Comparison of ENCODE assay signal across 2 cellular contexts in the genomic region with DNA sequence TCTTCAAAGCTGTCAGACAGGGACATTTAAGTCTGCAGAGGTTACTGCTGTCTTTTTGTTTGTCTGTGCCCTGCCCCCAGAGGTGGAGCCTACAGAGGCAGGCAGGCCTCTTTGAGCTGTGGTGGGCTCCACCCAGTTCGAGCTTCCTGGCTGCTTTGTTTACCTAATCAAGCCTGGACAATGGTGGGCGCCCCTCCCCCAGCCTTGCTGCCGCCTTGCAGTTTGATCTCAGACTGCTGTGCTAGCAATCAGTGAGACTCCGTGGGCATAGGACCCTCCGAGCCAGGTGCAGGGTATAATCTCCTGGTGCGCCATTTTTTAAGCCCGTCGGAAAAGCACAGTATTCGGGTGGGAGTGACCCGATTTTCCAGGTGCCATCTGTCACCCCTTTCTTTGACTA.
A peak's percentile ranks its signal among the peaks of the same experiment; 100 is the strongest.
TF ChIP-seq lines count a peak whose summit lies in the region.
"Not testable (repeated sequence)": the region's sequence is repeated elsewhere in the genome, so short reads cannot be mapped to it uniquely, and the experiment has no call there.

No MANE protein-coding gene starts in this region.

TF ChIP-seq in WTC11, 78 proteins besides CTCF, POLR2A, EP300 and RAD21 (continued from another document):
- TF ChIP-seq, protein P1, sequence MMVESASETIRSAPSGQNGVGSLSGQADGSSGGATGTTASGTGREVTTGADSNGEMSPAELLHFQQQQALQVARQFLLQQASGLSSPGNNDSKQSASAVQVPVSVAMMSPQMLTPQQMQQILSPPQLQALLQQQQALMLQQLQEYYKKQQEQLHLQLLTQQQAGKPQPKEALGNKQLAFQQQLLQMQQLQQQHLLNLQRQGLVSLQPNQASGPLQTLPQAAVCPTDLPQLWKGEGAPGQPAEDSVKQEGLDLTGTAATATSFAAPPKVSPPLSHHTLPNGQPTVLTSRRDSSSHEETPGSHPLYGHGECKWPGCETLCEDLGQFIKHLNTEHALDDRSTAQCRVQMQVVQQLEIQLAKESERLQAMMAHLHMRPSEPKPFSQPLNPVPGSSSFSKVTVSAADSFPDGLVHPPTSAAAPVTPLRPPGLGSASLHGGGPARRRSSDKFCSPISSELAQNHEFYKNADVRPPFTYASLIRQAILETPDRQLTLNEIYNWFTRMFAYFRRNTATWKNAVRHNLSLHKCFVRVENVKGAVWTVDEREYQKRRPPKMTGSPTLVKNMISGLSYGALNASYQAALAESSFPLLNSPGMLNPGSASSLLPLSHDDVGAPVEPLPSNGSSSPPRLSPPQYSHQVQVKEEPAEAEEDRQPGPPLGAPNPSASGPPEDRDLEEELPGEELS (CRISPR knock-in tag; IDR thresholded peaks at IDR 0.05): peak; percentile 77; the same call in 1 of the 2 replicates
- TF ChIP-seq, protein P2, sequence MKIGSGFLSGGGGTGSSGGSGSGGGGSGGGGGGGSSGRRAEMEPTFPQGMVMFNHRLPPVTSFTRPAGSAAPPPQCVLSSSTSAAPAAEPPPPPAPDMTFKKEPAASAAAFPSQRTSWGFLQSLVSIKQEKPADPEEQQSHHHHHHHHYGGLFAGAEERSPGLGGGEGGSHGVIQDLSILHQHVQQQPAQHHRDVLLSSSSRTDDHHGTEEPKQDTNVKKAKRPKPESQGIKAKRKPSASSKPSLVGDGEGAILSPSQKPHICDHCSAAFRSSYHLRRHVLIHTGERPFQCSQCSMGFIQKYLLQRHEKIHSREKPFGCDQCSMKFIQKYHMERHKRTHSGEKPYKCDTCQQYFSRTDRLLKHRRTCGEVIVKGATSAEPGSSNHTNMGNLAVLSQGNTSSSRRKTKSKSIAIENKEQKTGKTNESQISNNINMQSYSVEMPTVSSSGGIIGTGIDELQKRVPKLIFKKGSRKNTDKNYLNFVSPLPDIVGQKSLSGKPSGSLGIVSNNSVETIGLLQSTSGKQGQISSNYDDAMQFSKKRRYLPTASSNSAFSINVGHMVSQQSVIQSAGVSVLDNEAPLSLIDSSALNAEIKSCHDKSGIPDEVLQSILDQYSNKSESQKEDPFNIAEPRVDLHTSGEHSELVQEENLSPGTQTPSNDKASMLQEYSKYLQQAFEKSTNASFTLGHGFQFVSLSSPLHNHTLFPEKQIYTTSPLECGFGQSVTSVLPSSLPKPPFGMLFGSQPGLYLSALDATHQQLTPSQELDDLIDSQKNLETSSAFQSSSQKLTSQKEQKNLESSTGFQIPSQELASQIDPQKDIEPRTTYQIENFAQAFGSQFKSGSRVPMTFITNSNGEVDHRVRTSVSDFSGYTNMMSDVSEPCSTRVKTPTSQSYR (CRISPR knock-in tag; IDR thresholded peaks at IDR 0.05): peak; percentile 88; the same call in 1 of the 2 replicates

TF ChIP-seq in HepG2, 621 proteins besides CTCF, POLR2A, EP300 and RAD21:
- TF ChIP-seq, protein P3, sequence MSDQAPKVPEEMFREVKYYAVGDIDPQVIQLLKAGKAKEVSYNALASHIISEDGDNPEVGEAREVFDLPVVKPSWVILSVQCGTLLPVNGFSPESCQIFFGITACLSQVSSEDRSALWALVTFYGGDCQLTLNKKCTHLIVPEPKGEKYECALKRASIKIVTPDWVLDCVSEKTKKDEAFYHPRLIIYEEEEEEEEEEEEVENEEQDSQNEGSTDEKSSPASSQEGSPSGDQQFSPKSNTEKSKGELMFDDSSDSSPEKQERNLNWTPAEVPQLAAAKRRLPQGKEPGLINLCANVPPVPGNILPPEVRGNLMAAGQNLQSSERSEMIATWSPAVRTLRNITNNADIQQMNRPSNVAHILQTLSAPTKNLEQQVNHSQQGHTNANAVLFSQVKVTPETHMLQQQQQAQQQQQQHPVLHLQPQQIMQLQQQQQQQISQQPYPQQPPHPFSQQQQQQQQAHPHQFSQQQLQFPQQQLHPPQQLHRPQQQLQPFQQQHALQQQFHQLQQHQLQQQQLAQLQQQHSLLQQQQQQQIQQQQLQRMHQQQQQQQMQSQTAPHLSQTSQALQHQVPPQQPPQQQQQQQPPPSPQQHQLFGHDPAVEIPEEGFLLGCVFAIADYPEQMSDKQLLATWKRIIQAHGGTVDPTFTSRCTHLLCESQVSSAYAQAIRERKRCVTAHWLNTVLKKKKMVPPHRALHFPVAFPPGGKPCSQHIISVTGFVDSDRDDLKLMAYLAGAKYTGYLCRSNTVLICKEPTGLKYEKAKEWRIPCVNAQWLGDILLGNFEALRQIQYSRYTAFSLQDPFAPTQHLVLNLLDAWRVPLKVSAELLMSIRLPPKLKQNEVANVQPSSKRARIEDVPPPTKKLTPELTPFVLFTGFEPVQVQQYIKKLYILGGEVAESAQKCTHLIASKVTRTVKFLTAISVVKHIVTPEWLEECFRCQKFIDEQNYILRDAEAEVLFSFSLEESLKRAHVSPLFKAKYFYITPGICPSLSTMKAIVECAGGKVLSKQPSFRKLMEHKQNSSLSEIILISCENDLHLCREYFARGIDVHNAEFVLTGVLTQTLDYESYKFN (CRISPR knock-in tag; conservative IDR thresholded peaks at IDR 0.05): peak; percentile 37
- TF ChIP-seq, protein P2 (CRISPR knock-in tag; IDR thresholded peaks at IDR 0.05; ENCODE audit: borderline replicate concordance): peak; percentile 90
- TF ChIP-seq SALL1 (CRISPR knock-in tag; IDR thresholded peaks at IDR 0.05) (peak; percentile 62; the same call in 1 of the 2 replicates), SOX5 (CRISPR knock-in tag; IDR thresholded peaks at IDR 0.05; ENCODE audit: borderline replicate concordance) (peak; percentile 75), SOX13 (CRISPR knock-in tag; conservative IDR thresholded peaks at IDR 0.05 in 1 of 2, IDR thresholded peaks at IDR 0.05 in 1 of 2) (peak in 1 of 2 experiments; percentile 74; a peak in 2 of 4 replicates), POGZ (CRISPR knock-in tag; IDR thresholded peaks at IDR 0.05) (peak; percentile 38; the same call in 1 of the 2 replicates), FOXA1 (CRISPR knock-in tag; IDR thresholded peaks at IDR 0.05) (peak; percentile 52), FOXA3 (CRISPR knock-in tag; IDR thresholded peaks at IDR 0.05) (0 out of 2 replicates have a peak, but pooled peaks have one; percentile 21), SP5 (CRISPR knock-in tag; IDR thresholded peaks at IDR 0.05; ENCODE audit: borderline replicate concordance, low read depth) (peak; percentile 49; the same call in 1 of the 2 replicates), SOX6 (CRISPR knock-in tag; IDR thresholded peaks at IDR 0.05) (peak; percentile 80), ZMYM4 (CRISPR knock-in tag; IDR thresholded peaks at IDR 0.05) (peak; percentile 60), TBX2 (CRISPR knock-in tag; IDR thresholded peaks at IDR 0.05; ENCODE audit: borderline replicate concordance) (0 out of 2 replicates have a peak, but pooled peaks have one; percentile 18)
- TF ChIP-seq SOX13, FOXA1, SOX6 (IDR thresholded peaks at IDR 0.05): not testable (repeated sequence)
- TF ChIP-seq, protein P4, sequence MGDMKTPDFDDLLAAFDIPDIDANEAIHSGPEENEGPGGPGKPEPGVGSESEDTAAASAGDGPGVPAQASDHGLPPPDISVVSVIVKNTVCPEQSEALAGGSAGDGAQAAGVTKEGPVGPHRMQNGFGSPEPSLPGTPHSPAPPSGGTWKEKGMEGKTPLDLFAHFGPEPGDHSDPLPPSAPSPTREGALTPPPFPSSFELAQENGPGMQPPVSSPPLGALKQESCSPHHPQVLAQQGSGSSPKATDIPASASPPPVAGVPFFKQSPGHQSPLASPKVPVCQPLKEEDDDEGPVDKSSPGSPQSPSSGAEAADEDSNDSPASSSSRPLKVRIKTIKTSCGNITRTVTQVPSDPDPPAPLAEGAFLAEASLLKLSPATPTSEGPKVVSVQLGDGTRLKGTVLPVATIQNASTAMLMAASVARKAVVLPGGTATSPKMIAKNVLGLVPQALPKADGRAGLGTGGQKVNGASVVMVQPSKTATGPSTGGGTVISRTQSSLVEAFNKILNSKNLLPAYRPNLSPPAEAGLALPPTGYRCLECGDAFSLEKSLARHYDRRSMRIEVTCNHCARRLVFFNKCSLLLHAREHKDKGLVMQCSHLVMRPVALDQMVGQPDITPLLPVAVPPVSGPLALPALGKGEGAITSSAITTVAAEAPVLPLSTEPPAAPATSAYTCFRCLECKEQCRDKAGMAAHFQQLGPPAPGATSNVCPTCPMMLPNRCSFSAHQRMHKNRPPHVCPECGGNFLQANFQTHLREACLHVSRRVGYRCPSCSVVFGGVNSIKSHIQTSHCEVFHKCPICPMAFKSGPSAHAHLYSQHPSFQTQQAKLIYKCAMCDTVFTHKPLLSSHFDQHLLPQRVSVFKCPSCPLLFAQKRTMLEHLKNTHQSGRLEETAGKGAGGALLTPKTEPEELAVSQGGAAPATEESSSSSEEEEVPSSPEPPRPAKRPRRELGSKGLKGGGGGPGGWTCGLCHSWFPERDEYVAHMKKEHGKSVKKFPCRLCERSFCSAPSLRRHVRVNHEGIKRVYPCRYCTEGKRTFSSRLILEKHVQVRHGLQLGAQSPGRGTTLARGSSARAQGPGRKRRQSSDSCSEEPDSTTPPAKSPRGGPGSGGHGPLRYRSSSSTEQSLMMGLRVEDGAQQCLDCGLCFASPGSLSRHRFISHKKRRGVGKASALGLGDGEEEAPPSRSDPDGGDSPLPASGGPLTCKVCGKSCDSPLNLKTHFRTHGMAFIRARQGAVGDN (CRISPR knock-in tag; IDR thresholded peaks at IDR 0.05): peak; percentile 44
- TF ChIP-seq, protein P5, sequence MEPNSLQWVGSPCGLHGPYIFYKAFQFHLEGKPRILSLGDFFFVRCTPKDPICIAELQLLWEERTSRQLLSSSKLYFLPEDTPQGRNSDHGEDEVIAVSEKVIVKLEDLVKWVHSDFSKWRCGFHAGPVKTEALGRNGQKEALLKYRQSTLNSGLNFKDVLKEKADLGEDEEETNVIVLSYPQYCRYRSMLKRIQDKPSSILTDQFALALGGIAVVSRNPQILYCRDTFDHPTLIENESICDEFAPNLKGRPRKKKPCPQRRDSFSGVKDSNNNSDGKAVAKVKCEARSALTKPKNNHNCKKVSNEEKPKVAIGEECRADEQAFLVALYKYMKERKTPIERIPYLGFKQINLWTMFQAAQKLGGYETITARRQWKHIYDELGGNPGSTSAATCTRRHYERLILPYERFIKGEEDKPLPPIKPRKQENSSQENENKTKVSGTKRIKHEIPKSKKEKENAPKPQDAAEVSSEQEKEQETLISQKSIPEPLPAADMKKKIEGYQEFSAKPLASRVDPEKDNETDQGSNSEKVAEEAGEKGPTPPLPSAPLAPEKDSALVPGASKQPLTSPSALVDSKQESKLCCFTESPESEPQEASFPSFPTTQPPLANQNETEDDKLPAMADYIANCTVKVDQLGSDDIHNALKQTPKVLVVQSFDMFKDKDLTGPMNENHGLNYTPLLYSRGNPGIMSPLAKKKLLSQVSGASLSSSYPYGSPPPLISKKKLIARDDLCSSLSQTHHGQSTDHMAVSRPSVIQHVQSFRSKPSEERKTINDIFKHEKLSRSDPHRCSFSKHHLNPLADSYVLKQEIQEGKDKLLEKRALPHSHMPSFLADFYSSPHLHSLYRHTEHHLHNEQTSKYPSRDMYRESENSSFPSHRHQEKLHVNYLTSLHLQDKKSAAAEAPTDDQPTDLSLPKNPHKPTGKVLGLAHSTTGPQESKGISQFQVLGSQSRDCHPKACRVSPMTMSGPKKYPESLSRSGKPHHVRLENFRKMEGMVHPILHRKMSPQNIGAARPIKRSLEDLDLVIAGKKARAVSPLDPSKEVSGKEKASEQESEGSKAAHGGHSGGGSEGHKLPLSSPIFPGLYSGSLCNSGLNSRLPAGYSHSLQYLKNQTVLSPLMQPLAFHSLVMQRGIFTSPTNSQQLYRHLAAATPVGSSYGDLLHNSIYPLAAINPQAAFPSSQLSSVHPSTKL (CRISPR knock-in tag; IDR thresholded peaks at IDR 0.05): peak; percentile 47; the same call in 1 of the 2 replicates
- TF ChIP-seq, protein P1 (CRISPR knock-in tag; IDR thresholded peaks at IDR 0.05): 0 out of 2 replicates have a peak, but pooled peaks have one; percentile 28
TF ChIP-seq in HepG2: peak in this region for 15; not testable (repeated sequence) for 606.
